ENCODE assay signal across 8 cellular contexts in genomic region chr1:107057197-107058133, GRCh38. TPM values are rescaled to one million over a fixed set of nuclear protein-coding genes. Genes with fewer than 3 reads are reported as not detected.
DNase-seq lines count a peak whose midpoint lies in the region; ATAC-seq lines count a peak whose summit lies in the region.

No MANE protein-coding gene starts in this region.

- DNase-seq in NCI-H526 treated with DMSO at 0.1 percent for 48 hours (lab: John Stamatoyannopoulos, UW) (peak; percentile 48), fibroblast of gingiva (ENCODE audit: low read depth) (peak; percentile 44), naive B cell (peak; percentile 18)
- peak; percentile 23 for DNase-seq in activated T-cell treated with anti-CD3 and anti-CD28 coated beads, Interleukin-2, amount 50 U/mL, for 4 hours

- H3K4me1 ChIP-seq in BLaER1 treated with 17β-estradiol and CSF1 and Interleukin-3, amounts not matched to agents 10 nM and 100 nM, result peaks cover 15 to 24% (median 18%) of the 10 kb centered on the region in 10 experiments
- peaks cover 7% of the 10 kb centered on the region for H3K4me1 ChIP-seq in stomach smooth muscle (ENCODE audit: control insufficient read depth, insufficient read depth, low read length)

- H3K36me3 ChIP-seq in BLaER1 treated with 17β-estradiol and CSF1 and Interleukin-3, amounts not matched to agents 10 nM and 100 nM, result peaks cover 11 to 24% (median 16%) of the 10 kb centered on the region in 11 experiments; a peak in 18 of 22 replicates
- H3K36me3 ChIP-seq in stomach smooth muscle (ENCODE audit: control insufficient read depth in 2 of 2, insufficient read depth in 2 of 2, low read length in 2 of 2), result peaks cover 0 to 10% of the 10 kb centered on the region in 2 donors

- peaks cover 0 to 9% (median 0%) of the 10 kb centered on the region in 11 experiments; a peak in 3 of 22 replicates for H4K20me1 ChIP-seq in BLaER1 treated with 17β-estradiol and CSF1 and Interleukin-3, amounts not matched to agents 10 nM and 100 nM

- no peaks in the 10 kb centered on the region for H3K27me3 Mint-ChIP-seq in activated T-cell treated with anti-CD3 and anti-CD28 coated beads, Interleukin-2, amount 50 U/mL, for 4 hours (ENCODE audit: low read depth)
- H3K27me3 Mint-ChIP-seq in naive B cell, result no peaks in the 10 kb centered on the region

- peak overlapping the region; percentile 97 to 98 (median 98) for H3K27ac Mint-ChIP-seq in naive B cell

- H3K9ac ChIP-seq in BLaER1 treated with 17β-estradiol and CSF1 and Interleukin-3, amounts not matched to agents 10 nM and 100 nM, result peak overlapping the region; percentile 81 to 95 (median 93)
- H3K9ac ChIP-seq in stomach smooth muscle (ENCODE audit: low read length in 2 of 2), result peak overlapping the region; percentile 84 to 93

- H3K9me3 Mint-ChIP-seq in activated T-cell treated with anti-CD3 and anti-CD28 coated beads, Interleukin-2, amount 50 U/mL, for 4 hours, result no peaks in the 10 kb centered on the region
- H3K9me3 Mint-ChIP-seq in naive B cell, result no peaks in the 10 kb centered on the region

- H3K9me3 ChIP-seq in BLaER1 treated with 17β-estradiol and CSF1 and Interleukin-3, amounts not matched to agents 10 nM and 100 nM (replicated peaks in 1 of 11), result peaks cover 0 to 8% (median 4%) of the 10 kb centered on the region in 11 experiments; a peak in 4 of 22 replicates
- no peaks in the 10 kb centered on the region for H3K9me3 ChIP-seq in stomach smooth muscle (ENCODE audit: control insufficient read depth in 2 of 2, low read length in 2 of 2)

- peak overlapping the region; percentile 93 to 99 (median 96) for H3K4me2 ChIP-seq in BLaER1 treated with 17β-estradiol and CSF1 and Interleukin-3, amounts not matched to agents 10 nM and 100 nM

- peak; percentile 55 for ATAC-seq in GM19043 (IDR thresholded peaks at IDR 0.05; ENCODE audit: low read depth, unreplicated experiment)
- peak; percentile 67 for ATAC-seq in HG03196 (IDR thresholded peaks at IDR 0.05; ENCODE audit: unreplicated experiment)
- peak; percentile 44 to 46 for ATAC-seq in activated T-cell treated with anti-CD3 and anti-CD28 coated beads, Interleukin-2, amount 50 U/mL, for 4 hours
- peak; percentile 9 to 12 for ATAC-seq in naive B cell (ENCODE audit: low read depth in 2 of 2)

- H3K36me3 Mint-ChIP-seq in activated T-cell treated with anti-CD3 and anti-CD28 coated beads, Interleukin-2, amount 50 U/mL, for 4 hours (ENCODE audit: insufficient read depth), result peaks cover 9% of the 10 kb centered on the region
- H3K36me3 Mint-ChIP-seq in naive B cell, result peaks cover 0 to 7% of the 10 kb centered on the region in 2 donors

- no peaks in the 10 kb centered on the region for H3K27me3 ChIP-seq in BLaER1 treated with 17β-estradiol and CSF1 and Interleukin-3, amounts not matched to agents 10 nM and 100 nM
- H3K27me3 ChIP-seq in stomach smooth muscle (ENCODE audit: control insufficient read depth in 1 of 2, insufficient read depth in 2 of 2, low read length in 2 of 2), result no peaks in the 10 kb centered on the region

- peaks cover 26% of the 10 kb centered on the region for H3K4me1 Mint-ChIP-seq in activated T-cell treated with anti-CD3 and anti-CD28 coated beads, Interleukin-2, amount 50 U/mL, for 4 hours (ENCODE audit: low read depth)
- peaks cover 14 to 33% (median 15%) of the 10 kb centered on the region in 3 donors for H3K4me1 Mint-ChIP-seq in naive B cell

- H3K4me3 Mint-ChIP-seq in activated T-cell treated with anti-CD3 and anti-CD28 coated beads, Interleukin-2, amount 50 U/mL, for 4 hours, result peak overlapping the region; percentile 97
- H3K4me3 Mint-ChIP-seq in naive B cell, result peak overlapping the region; percentile 94 to 100 (median 99)

- H3K4me3 ChIP-seq in BLaER1 treated with 17β-estradiol and CSF1 and Interleukin-3, amounts not matched to agents 10 nM and 100 nM, result peak overlapping the region; percentile 89 to 99 (median 94)
- H3K4me3 ChIP-seq in stomach smooth muscle (ENCODE audit: low read length in 2 of 2), result peak overlapping the region; percentile 96 to 98

- H3K27ac ChIP-seq in BLaER1 treated with 17β-estradiol and CSF1 and Interleukin-3, amounts not matched to agents 10 nM and 100 nM, result peak overlapping the region; percentile 43 to 94 (median 92); a peak in 21 of 22 replicates
- H3K27ac ChIP-seq in stomach smooth muscle (ENCODE audit: low read length), result peak overlapping the region; percentile 80

RNA-seq across cellular contexts. Expression of gene PRMT6, which starts 1.0 kb away (rescaled TPM):
- 10 to 100 TPM; 24.1 to 28.7 (median 27.3) TPM for total RNA-seq in activated T-cell treated with anti-CD3 and anti-CD28 coated beads, Interleukin-2, amount 50 U/mL, for 4 hours
- 10 to 100 TPM; 13.5 to 23.7 (median 17.7) TPM for polyA plus RNA-seq in naive B cell (ENCODE audit: low read depth in 6 of 6)

Comparison
In these comparisons a context has a peak if more than half of its experiments do, and no peak if none do; other contexts are left out.
1. Peak in every context shown above with its lines: DNase-seq, ATAC-seq, H3K4me3 ChIP-seq and H3K27ac ChIP-seq.
2. ATAC-seq: peak in every context shown above with its lines; median percentile 67 in HG03196; 55 in GM19043; 45 in activated T-cell treated with anti-CD3 and anti-CD28 coated beads, Interleukin-2, amount 50 U/mL, for 4 hours; 10 in naive B cell.